16 cellular contexts compared by ENCODE assay signal in the genomic region with DNA sequence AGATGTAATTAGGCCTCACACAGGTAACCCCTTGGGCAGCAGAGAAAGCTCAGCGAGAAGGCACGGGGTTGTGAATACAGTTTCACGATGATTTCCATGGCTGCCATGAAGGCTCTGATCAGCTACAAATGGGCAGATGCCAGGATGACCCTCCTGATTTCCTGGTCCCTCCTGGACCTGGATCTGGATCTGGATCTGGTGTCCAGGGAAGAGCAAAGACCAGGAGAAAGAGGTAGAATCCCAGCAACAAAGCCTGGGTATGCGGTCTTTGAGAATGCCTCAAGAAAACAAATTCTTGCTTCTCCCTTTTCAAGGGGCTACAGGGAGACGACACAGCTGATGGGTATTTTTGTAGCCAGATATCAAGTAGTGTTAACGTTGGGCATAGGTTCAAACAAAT.
DNase-seq lines count a peak whose midpoint lies in the region; ATAC-seq and TF ChIP-seq lines count a peak whose summit lies in the region.
"Had no signal": no experiment of that assay in that cellular context is flagged by ENCODE, and none has a peak within 500 bp of the region (broad histone marks: within the 10 kb centered on the region; RNA-seq: fewer than 3 reads in every experiment).

No MANE protein-coding gene starts in this region.

- TF ChIP-seq POLR2A in IMR-90 (IDR thresholded peaks at IDR 0.05; ENCODE audit: low read depth, low read length) = no peak

- TF ChIP-seq RAD21 in IMR-90 (IDR thresholded peaks at IDR 0.05; ENCODE audit: low read length) = no peak

- H3K56ac ChIP-seq in IMR-90 (ENCODE audit: extremely low read depth, insufficient read depth, low read length) = no peak overlapping the region

- no peak overlapping the region; the same call in 1 of the 2 replicates for H2AK5ac ChIP-seq in IMR-90 (ENCODE audit: low read depth, low read length)

- dilution Hi-C loops in IMR-90 (cut with HindIII; ENCODE audit: low sequenced_read_pairs, unreplicated experiment) = no loop called here

- 0 out of 3 replicates have a peak overlapping the region, but pooled peaks have one; percentile 10 for H2BK15ac ChIP-seq in IMR-90 (ENCODE audit: low read depth, low read length)

- H3K4me1 ChIP-seq in IMR-90 (ENCODE audit: control insufficient read depth, insufficient read depth, low read length) (peaks cover 11% of the 10 kb centered on the region), MM.1S (ENCODE audit: low read length) (no peaks in the 10 kb centered on the region), left ventricle myocardium inferior (peaks cover 13% of the 10 kb centered on the region)
- H3K4me1 ChIP-seq: Caco-2 had no signal

- H3K36me3 ChIP-seq in IMR-90 (ENCODE audit: control insufficient read depth, insufficient read depth, low read length) (no peaks in the 10 kb centered on the region), MM.1S (replicated peaks; ENCODE audit: insufficient read depth, low read length) (no peaks in the 10 kb centered on the region), left ventricle myocardium inferior (no peaks in the 10 kb centered on the region)

- H2AFZ ChIP-seq in IMR-90 (replicated peaks; ENCODE audit: low read length, poor library complexity) = no peak overlapping the region
- H2AFZ ChIP-seq in MM.1S (ENCODE audit: low read length) = no peak overlapping the region

- H3K4me2 ChIP-seq in IMR-90 (ENCODE audit: low read depth, low read length) (no peak overlapping the region), MM.1S (ENCODE audit: low read depth, low read length) (no peak overlapping the region)
- H3K4me2 ChIP-seq: A549 had no signal

- H3K9me3 ChIP-seq in IMR-90 (ENCODE audit: control insufficient read depth, insufficient read depth, low read length) = no peaks in the 10 kb centered on the region
- H3K9me3 ChIP-seq in MM.1S (replicated peaks; ENCODE audit: insufficient read depth, low read length) = no peaks in the 10 kb centered on the region
- no peaks in the 10 kb centered on the region for H3K9me3 ChIP-seq in left ventricle myocardium inferior (replicated peaks)
- H3K9me3 ChIP-seq: A549, Caco-2 had no signal

- H3K9ac ChIP-seq in IMR-90 (ENCODE audit: low read depth, low read length) (no peak overlapping the region), MM.1S (ENCODE audit: low read length) (no peak overlapping the region)

- no peak overlapping the region for H2BK5ac ChIP-seq in IMR-90 (ENCODE audit: low read depth, low read length, poor library complexity, severe bottlenecking)

- H3K4me3 Mint-ChIP-seq in glutamatergic neuron (ENCODE audit: unreplicated experiment) = no peak overlapping the region
- H3K4me3 Mint-ChIP-seq in progenitor cell of endocrine pancreas (ENCODE audit: low read depth) = peak overlapping the region; percentile 30
- H3K4me3 Mint-ChIP-seq: CD4-positive, alpha-beta T cell had no signal

- H4K20me1 ChIP-seq in IMR-90 (ENCODE audit: insufficient read depth, low read length) = peaks cover 3% of the 10 kb centered on the region
- no peaks in the 10 kb centered on the region for H4K20me1 ChIP-seq in MM.1S (ENCODE audit: insufficient read depth, low read length)

- H2BK120ac ChIP-seq in IMR-90 (ENCODE audit: low read depth, low read length) = no peak overlapping the region

- H3K18ac ChIP-seq in IMR-90 (ENCODE audit: low read depth, low read length) = no peak overlapping the region; the same call in 1 of the 2 replicates

- H4K91ac ChIP-seq in IMR-90 (ENCODE audit: insufficient read depth, low read depth, low read length) = no peak overlapping the region

- no peaks in the 10 kb centered on the region for H3K27me3 Mint-ChIP-seq in glutamatergic neuron (ENCODE audit: unreplicated experiment)
- peaks cover 41% of the 10 kb centered on the region for H3K27me3 Mint-ChIP-seq in progenitor cell of endocrine pancreas

- H3K9me2 ChIP-seq in MM.1S (replicated peaks; ENCODE audit: insufficient read depth, low read length) = no peaks in the 10 kb centered on the region

- H3K9me1 ChIP-seq in IMR-90 (ENCODE audit: insufficient read depth, low read length) = peaks cover 7% of the 10 kb centered on the region; the same call in 1 of the 2 replicates

- POLR2A ChIA-PET in IMR-90 (lab: Charles Lee; ENCODE audit: unreplicated experiment) = no interaction called here

- H3K27ac Mint-ChIP-seq in glutamatergic neuron (ENCODE audit: unreplicated experiment) = peak overlapping the region; percentile 46
- peak overlapping the region; percentile 91 for H3K27ac Mint-ChIP-seq in progenitor cell of endocrine pancreas
- H3K27ac Mint-ChIP-seq: CD4-positive, alpha-beta T cell had no signal

- no CpG with 5 or more reads among the region's 6 CpGs for WGBS in IMR-90 (ENCODE audit: extremely low coverage in 2 of 2, insufficient read length in 1 of 2), 2 experiments

- H2AK9ac ChIP-seq in IMR-90 (replicated peaks; ENCODE audit: low read depth, low read length, poor library complexity) = no peak overlapping the region

- H3K4me1 Mint-ChIP-seq in glutamatergic neuron (ENCODE audit: low read depth, unreplicated experiment) (peaks cover 17% of the 10 kb centered on the region), progenitor cell of endocrine pancreas (ENCODE audit: low read depth) (peaks cover 40% of the 10 kb centered on the region)

- BruUV-seq in IMR-90 (replicated peaks; lab: Mats Ljungman, UMichigan) = no TSS peak

- H3K9me3 Mint-ChIP-seq in glutamatergic neuron (ENCODE audit: unreplicated experiment) = no peaks in the 10 kb centered on the region
- no peaks in the 10 kb centered on the region for H3K9me3 Mint-ChIP-seq in progenitor cell of endocrine pancreas (ENCODE audit: low read depth)
- H3K9me3 Mint-ChIP-seq: CD4-positive, alpha-beta T cell had no signal

- no peaks in the 10 kb centered on the region for H3K36me3 Mint-ChIP-seq in glutamatergic neuron (ENCODE audit: unreplicated experiment)
- H3K36me3 Mint-ChIP-seq in progenitor cell of endocrine pancreas (ENCODE audit: insufficient read depth) = no peaks in the 10 kb centered on the region

- no peaks in the 10 kb centered on the region for H3F3A ChIP-seq in MM.1S (ENCODE audit: insufficient read depth, low read length)

- intact Hi-C loops in IMR-90 (cut with micrococcal nuclease) = loop anchor here (5.0 kb wide), 2 partner anchors 346 to 779 kb away; no protein-coding TSS in a partner anchor
- intact Hi-C loops in left ventricle myocardium inferior (cut with micrococcal nuclease) = no loop called here

- CTCF ChIA-PET in IMR-90 (lab: Yijun Ruan, JAX) = interaction anchor here (3.3 kb wide), 1 partner anchor 469 kb away, joined by 11 read pairs; no protein-coding TSS in a partner anchor

- H4K8ac ChIP-seq in IMR-90 (ENCODE audit: low read depth in 2 of 2, low read length in 2 of 2) = no peak overlapping the region

- H3K27ac ChIP-seq in IMR-90 (ENCODE audit: insufficient read depth, low read length) = no peak overlapping the region
- H3K27ac ChIP-seq in MM.1S (ENCODE audit: low read length) = no peak overlapping the region
- H3K27ac ChIP-seq in left ventricle myocardium inferior (replicated peaks) = no peak overlapping the region
- H3K27ac ChIP-seq: 22Rv1, A549, C4-2B had no signal

- no peaks in the 10 kb centered on the region for H3K79me2 ChIP-seq in MM.1S (ENCODE audit: low read length)

- H3K27me3 ChIP-seq in IMR-90 (ENCODE audit: control insufficient read depth, insufficient read depth, low read length) (peaks cover 6% of the 10 kb centered on the region; the same call in 1 of the 2 replicates), MM.1S (replicated peaks; ENCODE audit: insufficient read depth, low read length) (no peaks in the 10 kb centered on the region), left ventricle myocardium inferior (ENCODE audit: low read depth) (no peaks in the 10 kb centered on the region)

- no peak for TF ChIP-seq CTCF in IMR-90 (conservative IDR thresholded peaks at IDR 0.05; ENCODE audit: low read depth, low read length)
- no peak for TF ChIP-seq CTCF in glutamatergic neuron (IDR thresholded peaks at IDR 0.05; ENCODE audit: partially characterized antibody, unreplicated experiment)
- no peak for TF ChIP-seq CTCF in progenitor cell of endocrine pancreas (IDR thresholded peaks at IDR 0.05; ENCODE audit: unreplicated experiment)
- TF ChIP-seq CTCF in MM.1S (IDR thresholded peaks at IDR 0.05; ENCODE audit: low read length) = no peak
- no peak for TF ChIP-seq CTCF in left ventricle myocardium inferior (IDR thresholded peaks at IDR 0.05; ENCODE audit: borderline replicate concordance)

- no peak overlapping the region for H3K4ac ChIP-seq in IMR-90 (ENCODE audit: low read depth, low read length)

- in situ Hi-C loops in IMR-90 (cut with MboI; ENCODE audit: low sequenced_read_pairs) = loop anchor here (5.0 to 10.0 kb wide), 2 partner anchors 139 to 466 kb away; no protein-coding TSS in a partner anchor

- DNase-seq in NCI-H146 treated with DMSO at 0.1 percent for 48 hours (lab: John Stamatoyannopoulos, UW; ENCODE audit: unreplicated experiment) (peak; percentile 16), NCI-H146 (lab: John Stamatoyannopoulos, UW) (no peak), IMR-90 (no peak), glutamatergic neuron (no peak), progenitor cell of endocrine pancreas (ENCODE audit: low spot score, unreplicated experiment) (no peak), MM.1S (no peak), left ventricle myocardium inferior (no peak)
- DNase-seq: AML-193; Caco-2; CD4-positive, alpha-beta T cell; HCEC 1CT had no signal

- ATAC-seq in IMR-90 (ENCODE audit: low read depth) = no peak
- no peak for ATAC-seq in HG02973 (IDR thresholded peaks at IDR 0.05; ENCODE audit: unreplicated experiment)
- ATAC-seq: A549, K562 had no signal

- H3K79me1 ChIP-seq in IMR-90 (ENCODE audit: low read depth in 1 of 2, low read length in 2 of 2) = no peaks in the 10 kb centered on the region

- H3K14ac ChIP-seq in IMR-90 (replicated peaks; ENCODE audit: low read depth, low read length) = no peak overlapping the region

- H3K23ac ChIP-seq in IMR-90 (ENCODE audit: low read depth, low read length) = no peak overlapping the region

- H3K4me3 ChIP-seq in IMR-90 (ENCODE audit: insufficient read depth, low read depth, low read length) (no peak overlapping the region), MM.1S (ENCODE audit: low read length) (no peak overlapping the region), left ventricle myocardium inferior (no peak overlapping the region)
- H3K4me3 ChIP-seq: A549, K562 had no signal

- no peak overlapping the region for H2BK20ac ChIP-seq in IMR-90 (ENCODE audit: low read depth, low read length)

- H4K5ac ChIP-seq in IMR-90 (ENCODE audit: low read depth, low read length) = no peak overlapping the region

TF ChIP-seq in IMR-90, 13 proteins besides CTCF, POLR2A, EP300 and RAD21 (continues in another document):
- TF ChIP-seq CHD1 (IDR thresholded peaks at IDR 0.05; ENCODE audit: low read depth, low read length) (no peak), NFE2L2 (IDR thresholded peaks at IDR 0.05; ENCODE audit: low read depth, low read length) (no peak), BHLHE40 (IDR thresholded peaks at IDR 0.05; ENCODE audit: low read depth, low read length) (no peak), MAZ (IDR thresholded peaks at IDR 0.05; ENCODE audit: borderline replicate concordance, low read depth, low read length) (no peak), FOS (IDR thresholded peaks at IDR 0.05; ENCODE audit: low read depth, low read length) (no peak), MAFK (IDR thresholded peaks at IDR 0.05; ENCODE audit: low read depth, low read length) (no peak)
